Comparison of ENCODE assay signal across 8 cellular contexts in genomic region chr12:62466596-62467411, GRCh38. TPM values are rescaled to one million over a fixed set of nuclear protein-coding genes. Genes with fewer than 3 reads are reported as not detected.
A peak's percentile ranks its signal among the peaks of the same experiment; 100 is the strongest.
DNase-seq lines count a peak whose midpoint lies in the region; ATAC-seq, FAIRE-seq and TF ChIP-seq lines count a peak whose summit lies in the region.

MON2 (plus strand) TSS chr12:62466826; CDS start chr12:62467208, 382 bp downstream.

- TF ChIP-seq EP300 in upper lobe of left lung (IDR thresholded peaks at IDR 0.05), result peak in 1 of 4 donors; percentile 58

- H3K9me3 ChIP-seq in adrenal gland (replicated peaks in 1 of 3), result no peaks in the 10 kb centered on the region
- peaks cover 0 to 17% (median 3%) of the 10 kb centered on the region in 12 donors for H3K9me3 ChIP-seq in heart left ventricle
- peaks cover 0 to 7% (median 3%) of the 10 kb centered on the region in 4 donors for H3K9me3 ChIP-seq in upper lobe of left lung

- ATAC-seq in HG02798 (IDR thresholded peaks at IDR 0.05; ENCODE audit: poor library complexity, unreplicated experiment) (peak; percentile 100), heart left ventricle (peak; percentile 98 to 100 (median 100)), upper lobe of left lung (ENCODE audit: low FRiP score in 2 of 2) (peak; percentile 99 to 100)

- 0 to 1% (median 0%) methylated on average over 31 to 61 of the region's 61 CpGs for WGBS in adrenal gland, 4 donors
- WGBS in heart left ventricle, 4 donors, result 0% methylated on average over 56 to 61 of the region's 61 CpGs
- WGBS in upper lobe of left lung, 2 donors, result 0 to 1% methylated on average over 11 to 59 of the region's 61 CpGs

- peak within 1 kb of the TSS; percentile 64 to 97 (median 80) for H3K4me3 ChIP-seq in adrenal gland
- H3K4me3 ChIP-seq in heart left ventricle, result peak within 1 kb of the TSS; percentile 67 to 98 (median 86)
- peak within 1 kb of the TSS; percentile 62 to 87 (median 82) for H3K4me3 ChIP-seq in upper lobe of left lung

- no peak for TF ChIP-seq CTCF in adrenal gland (IDR thresholded peaks at IDR 0.05)
- no peak for TF ChIP-seq CTCF in heart left ventricle (IDR thresholded peaks at IDR 0.05)
- peak in 2 of 6 experiments; percentile 9 to 17 for TF ChIP-seq CTCF in upper lobe of left lung (IDR thresholded peaks at IDR 0.05)

- peak; percentile 82 for DNase-seq in GM12892 (ENCODE audit: insufficient read length)
- peak; percentile 76 for DNase-seq in NCI-H1436 (lab: John Stamatoyannopoulos, UW)
- peak; percentile 78 to 87 (median 83) for DNase-seq in T-helper 1 cell
- peak; percentile 86 to 91 (median 87) for DNase-seq in adrenal gland
- peak; percentile 92 to 95 (median 93) for DNase-seq in heart left ventricle
- peak; percentile 96 for DNase-seq in posterior vena cava (ENCODE audit: low spot score)
- DNase-seq in upper lobe of left lung, result peak; percentile 92 to 97

- intact Hi-C loops in adrenal gland (cut with DNase I), result no loop called here
- intact Hi-C loops in heart left ventricle (cut with DNase I), result loop anchor here in 1 of 10 donors (5.0 kb wide), 1 partner anchor 205 kb away; the partner anchor contains the start of gene USP15
- intact Hi-C loops in posterior vena cava (cut with DNase I), result no loop called here

- peak; percentile 94 for TF ChIP-seq POLR2A in GM12892 (IDR thresholded peaks at IDR 0.05; ENCODE audit: low read depth, low read length)
- peak; percentile 50 to 85 for TF ChIP-seq POLR2A in adrenal gland (IDR thresholded peaks at IDR 0.05)
- peak in 1 of 2 donors; percentile 78 for TF ChIP-seq POLR2A in heart left ventricle (IDR thresholded peaks at IDR 0.05)
- TF ChIP-seq POLR2A in upper lobe of left lung (IDR thresholded peaks at IDR 0.05), result peak in 3 of 4 donors; percentile 38 to 91 (median 85)

- peaks cover 0 to 27% of the 10 kb centered on the region in 2 donors for H3K4me1 ChIP-seq in adrenal gland (replicated peaks in 1 of 2)
- H3K4me1 ChIP-seq in heart left ventricle, result peaks cover 0 to 42% (median 29%) of the 10 kb centered on the region in 12 donors
- peaks cover 22 to 49% (median 24%) of the 10 kb centered on the region in 4 donors for H3K4me1 ChIP-seq in upper lobe of left lung

- FAIRE-seq in GM12892 (lab: Jason Lieb, UNC), result peak; percentile 94

- H3K36me3 ChIP-seq in adrenal gland (replicated peaks in 1 of 2) (no peaks in the 10 kb centered on the region), heart left ventricle (peaks cover 0 to 13% (median 0%) of the 10 kb centered on the region in 9 donors), upper lobe of left lung (peaks cover 0 to 10% (median 0%) of the 10 kb centered on the region in 4 donors)

- H3K27me3 ChIP-seq in adrenal gland (no peaks in the 10 kb centered on the region), heart left ventricle (no peaks in the 10 kb centered on the region), upper lobe of left lung (no peaks in the 10 kb centered on the region)

- H3K27ac ChIP-seq in adrenal gland, result peak within 1 kb of the TSS; percentile 60 to 94 (median 88)
- peak within 1 kb of the TSS; percentile 68 to 94 (median 88) for H3K27ac ChIP-seq in heart left ventricle
- H3K27ac ChIP-seq in upper lobe of left lung, result peak within 1 kb of the TSS; percentile 93 to 97 (median 96)

RNA-seq across cellular contexts. Expression of gene MON2, which starts in this region (rescaled TPM):
- 27.2 TPM for polyA plus RNA-seq in GM12892 (2012; ENCODE audit: missing spikeins)
- total RNA-seq in adrenal gland, result 10 to 100 TPM; 20.9 to 78.2 (median 45.6) TPM
- 10 to 100 TPM; 13.9 to 29.5 (median 16.3) TPM for polyA plus RNA-seq in adrenal gland
- 10 to 100 TPM; 14.8 to 30.6 (median 17.7) TPM for total RNA-seq in heart left ventricle
- polyA plus RNA-seq in heart left ventricle, result 1 to 10 TPM; 8.7 to 9.1 TPM
- total RNA-seq in posterior vena cava, result 10 to 100 TPM; 53.6 to 59.5 TPM
- 100 to 1,000 TPM in 2 of 6 donors, 10 to 100 TPM in 4; 43.5 to 129 (median 64.2) TPM for total RNA-seq in upper lobe of left lung

Comparison
In these comparisons a context has a peak if more than half of its experiments do, and no peak if none do; other contexts are left out.
1. Peak in every context shown above with its lines: DNase-seq, ATAC-seq, H3K4me3 ChIP-seq and H3K27ac ChIP-seq.